In genomic region chr10:8874972-8875371, GRCh38 we compare ENCODE assay signal across 29 cellular contexts.
"Had no signal": no experiment of that assay in that cellular context is flagged by ENCODE, and none has a peak within 500 bp of the region (broad histone marks: within the 10 kb centered on the region; RNA-seq: fewer than 3 reads in every experiment).

No MANE protein-coding gene starts in this region.

- H3K36me3 ChIP-seq: Peyer's patch had no signal

- H3K9me3 ChIP-seq: body of pancreas, Peyer's patch had no signal

- H3K27me3 ChIP-seq: body of pancreas, Peyer's patch had no signal

- H3K27ac ChIP-seq: body of pancreas, Peyer's patch had no signal

- ATAC-seq: activated CD4-positive, alpha-beta T cell treated with anti-CD3 and anti-CD28 coated beads for 36 hours; activated CD4-positive, CD25-positive, alpha-beta regulatory T cell treated with anti-CD3 and anti-CD28 coated beads, Interleukin-2, amount 50 U/mL, for 24 hours; activated CD8-positive, alpha-beta memory T cell treated with anti-CD3 and anti-CD28 coated beads, Interleukin-2, amount 10 ng/mL, durations not matched to agents 7 days and 5 days; body of pancreas; K562; WTC11 had no signal

- DNase-seq: activated CD4-positive, alpha-beta memory T cell treated with anti-CD3 and anti-CD28 coated beads, Interleukin-2, amount 10 ng/mL, durations not matched to agents 7 days and 5 days; activated CD4-positive, alpha-beta T cell treated with anti-CD3 and anti-CD28 coated beads for 36 hours; activated CD4-positive, alpha-beta T cell treated with anti-CD3 and anti-CD28 coated beads, Interleukin-2, amount 50 U/mL, for 1 hour; activated CD8-positive, alpha-beta memory T cell treated with anti-CD3 and anti-CD28 coated beads for 24 hours; activated CD8-positive, alpha-beta memory T cell treated with anti-CD3 and anti-CD28 coated beads, Interleukin-2, amount 10 ng/mL, durations not matched to agents 7 days and 5 days; activated CD8-positive, alpha-beta memory T cell treated with anti-CD3 and anti-CD28 coated beads, Interleukin-2, amount 50 U/mL, for 48 hours; activated effector memory CD4-positive, alpha-beta T cell treated with Interleukin-2 at 50 U/mL for 16 hours; activated naive CD4-positive, alpha-beta T cell; activated naive CD4-positive, alpha-beta T cell treated with anti-CD3 and anti-CD28 coated beads, Interleukin-2, amount 50 U/mL, for 16 hours; activated naive CD8-positive, alpha-beta T cell treated with anti-CD3 and anti-CD28 coated beads for 36 hours; activated T-cell treated with anti-CD3 and anti-CD28 coated beads, Interleukin-2, amount 50 U/mL, for 48 hours; amygdala; body of pancreas; central memory CD4-positive, alpha-beta T cell; MM.1S; MV-4-11; NCI-H1092; NCI-H1436 treated with DMSO at 0.1 percent for 48 hours; NCI-H1694 treated with DMSO at 0.1 percent for 48 hours; NCI-H2029; NCI-H345; NCI-H524 treated with DMSO at 0.1 percent for 48 hours; Peyer's patch; Right ventricle myocardium superior; RPMI8226; T1000 had no signal

- H3K4me1 ChIP-seq: body of pancreas, Peyer's patch had no signal

- H3K4me3 ChIP-seq: body of pancreas, K562, Peyer's patch had no signal
